In genomic region chr15:65133550-65134200, GRCh38 we compare ENCODE assay signal across 1 cellular context.
TF ChIP-seq lines count a peak whose summit lies in the region.

A gene with protein sequence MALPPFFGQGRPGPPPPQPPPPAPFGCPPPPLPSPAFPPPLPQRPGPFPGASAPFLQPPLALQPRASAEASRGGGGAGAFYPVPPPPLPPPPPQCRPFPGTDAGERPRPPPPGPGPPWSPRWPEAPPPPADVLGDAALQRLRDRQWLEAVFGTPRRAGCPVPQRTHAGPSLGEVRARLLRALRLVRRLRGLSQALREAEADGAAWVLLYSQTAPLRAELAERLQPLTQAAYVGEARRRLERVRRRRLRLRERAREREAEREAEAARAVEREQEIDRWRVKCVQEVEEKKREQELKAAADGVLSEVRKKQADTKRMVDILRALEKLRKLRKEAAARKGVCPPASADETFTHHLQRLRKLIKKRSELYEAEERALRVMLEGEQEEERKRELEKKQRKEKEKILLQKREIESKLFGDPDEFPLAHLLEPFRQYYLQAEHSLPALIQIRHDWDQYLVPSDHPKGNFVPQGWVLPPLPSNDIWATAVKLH (minus strand): TSS chr15:65133808. CDS start chr15:65133781, 27 bp downstream.

TF ChIP-seq in HepG2, 621 proteins besides CTCF, POLR2A, EP300 and RAD21 (continued from another document and continues in another):
- TF ChIP-seq TERF1 (CRISPR knock-in tag; IDR thresholded peaks at IDR 0.05) (no peak), KLF9 (CRISPR knock-in tag; IDR thresholded peaks at IDR 0.05; ENCODE audit: low read depth) (0 out of 2 replicates have a peak, but pooled peaks have one; percentile 76), PAWR (CRISPR knock-in tag; IDR thresholded peaks at IDR 0.05; ENCODE audit: borderline replicate concordance) (no peak), ZSCAN31 (CRISPR knock-in tag; IDR thresholded peaks at IDR 0.05; ENCODE audit: low read depth) (0 out of 2 replicates have a peak, but pooled peaks have one; percentile 50), ZNF782 (CRISPR knock-in tag; IDR thresholded peaks at IDR 0.05; ENCODE audit: borderline replicate concordance) (no peak; the same call in 1 of the 2 replicates), ZGPAT (CRISPR knock-in tag; IDR thresholded peaks at IDR 0.05) (peak; percentile 81), ZNF607 (CRISPR knock-in tag; IDR thresholded peaks at IDR 0.05; ENCODE audit: borderline replicate concordance) (peak; percentile 87), ZNF101 (CRISPR knock-in tag; IDR thresholded peaks at IDR 0.05; ENCODE audit: borderline replicate concordance, low read depth) (no peak), PAF1 (CRISPR knock-in tag; IDR thresholded peaks at IDR 0.05) (no peak), DRAP1 (CRISPR knock-in tag; IDR thresholded peaks at IDR 0.05) (peak; percentile 93), HNRNPLL (IDR thresholded peaks at IDR 0.05; ENCODE audit: low read depth, low read length, poor library complexity, severe bottlenecking) (no peak), KDM4B (CRISPR knock-in tag; IDR thresholded peaks at IDR 0.05) (no peak), PHF21A (CRISPR knock-in tag; IDR thresholded peaks at IDR 0.05) (no peak), ZNF839 (CRISPR knock-in tag; IDR thresholded peaks at IDR 0.05; ENCODE audit: borderline replicate concordance) (no peak), CCAR2 (optimal IDR thresholded peaks at IDR 0.05; ENCODE audit: low read depth, low read length) (no peak), RARA (CRISPR knock-in tag; IDR thresholded peaks at IDR 0.05) (peak; percentile 12; the same call in 1 of the 2 replicates), MAFG (CRISPR knock-in tag; IDR thresholded peaks at IDR 0.05) (no peak), TCF7 (IDR thresholded peaks at IDR 0.05; ENCODE audit: low read depth) (no peak), DMTF1 (CRISPR knock-in tag; IDR thresholded peaks at IDR 0.05) (no peak), TCF12 (IDR thresholded peaks at IDR 0.05) (no peak), TCF12 (CRISPR knock-in tag; IDR thresholded peaks at IDR 0.05) (0 out of 2 replicates have a peak, but pooled peaks have one; percentile 7), THAP11 (CRISPR knock-in tag; IDR thresholded peaks at IDR 0.05) (peak; percentile 93), REL (CRISPR knock-in tag; conservative IDR thresholded peaks at IDR 0.05) (no peak), HOMEZ (CRISPR knock-in tag; IDR thresholded peaks at IDR 0.05; ENCODE audit: low read depth) (no peak), DZIP1 (CRISPR knock-in tag; IDR thresholded peaks at IDR 0.05) (no peak), ZNF629 (CRISPR knock-in tag; conservative IDR thresholded peaks at IDR 0.05) (peak; percentile 24; the same call in 1 of the 2 replicates), GABPA (IDR thresholded peaks at IDR 0.05; ENCODE audit: low read depth, low read length) (peak; percentile 86), GABPA (CRISPR knock-in tag; IDR thresholded peaks at IDR 0.05; ENCODE audit: low read depth) (peak; percentile 96), ZNF468 (CRISPR knock-in tag; IDR thresholded peaks at IDR 0.05) (no peak), HIC2 (CRISPR knock-in tag; IDR thresholded peaks at IDR 0.05; ENCODE audit: low read depth) (no peak), TCF7L2 (IDR thresholded peaks at IDR 0.05; ENCODE audit: low read depth, low read length) (no peak), ZNF124 (CRISPR knock-in tag; IDR thresholded peaks at IDR 0.05) (0 out of 2 replicates have a peak, but pooled peaks have one; percentile 35), RFX5 (IDR thresholded peaks at IDR 0.05; ENCODE audit: low read depth, low read length) (no peak; the same call in 1 of the 2 replicates), ATF7 (IDR thresholded peaks at IDR 0.05) (no peak), ATF7 (CRISPR knock-in tag; IDR thresholded peaks at IDR 0.05) (no peak), ZNF292 (CRISPR knock-in tag; IDR thresholded peaks at IDR 0.05; ENCODE audit: borderline replicate concordance, low read depth) (0 out of 2 replicates have a peak, but pooled peaks have one; percentile 19), ARNT (IDR thresholded peaks at IDR 0.05) (no peak), FOSL1 (CRISPR knock-in tag; IDR thresholded peaks at IDR 0.05; ENCODE audit: borderline replicate concordance) (no peak), NCOA2 (CRISPR knock-in tag; IDR thresholded peaks at IDR 0.05) (no peak; the same call in 1 of the 2 replicates), FOSL2 (CRISPR knock-in tag; IDR thresholded peaks at IDR 0.05) (peak; percentile 43; the same call in 1 of the 2 replicates), FOXP4 (CRISPR knock-in tag; IDR thresholded peaks at IDR 0.05) (no peak; the same call in 1 of the 2 replicates), ZNF841 (CRISPR knock-in tag; IDR thresholded peaks at IDR 0.05; ENCODE audit: borderline replicate concordance) (no peak), IRF2 (CRISPR knock-in tag; IDR thresholded peaks at IDR 0.05) (peak; percentile 94), KDM3A (CRISPR knock-in tag; IDR thresholded peaks at IDR 0.05; ENCODE audit: low read depth) (no peak)
- TF ChIP-seq, protein P1, sequence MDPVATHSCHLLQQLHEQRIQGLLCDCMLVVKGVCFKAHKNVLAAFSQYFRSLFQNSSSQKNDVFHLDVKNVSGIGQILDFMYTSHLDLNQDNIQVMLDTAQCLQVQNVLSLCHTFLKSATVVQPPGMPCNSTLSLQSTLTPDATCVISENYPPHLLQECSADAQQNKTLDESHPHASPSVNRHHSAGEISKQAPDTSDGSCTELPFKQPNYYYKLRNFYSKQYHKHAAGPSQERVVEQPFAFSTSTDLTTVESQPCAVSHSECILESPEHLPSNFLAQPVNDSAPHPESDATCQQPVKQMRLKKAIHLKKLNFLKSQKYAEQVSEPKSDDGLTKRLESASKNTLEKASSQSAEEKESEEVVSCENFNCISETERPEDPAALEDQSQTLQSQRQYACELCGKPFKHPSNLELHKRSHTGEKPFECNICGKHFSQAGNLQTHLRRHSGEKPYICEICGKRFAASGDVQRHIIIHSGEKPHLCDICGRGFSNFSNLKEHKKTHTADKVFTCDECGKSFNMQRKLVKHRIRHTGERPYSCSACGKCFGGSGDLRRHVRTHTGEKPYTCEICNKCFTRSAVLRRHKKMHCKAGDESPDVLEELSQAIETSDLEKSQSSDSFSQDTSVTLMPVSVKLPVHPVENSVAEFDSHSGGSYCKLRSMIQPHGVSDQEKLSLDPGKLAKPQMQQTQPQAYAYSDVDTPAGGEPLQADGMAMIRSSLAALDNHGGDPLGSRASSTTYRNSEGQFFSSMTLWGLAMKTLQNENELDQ (CRISPR knock-in tag; IDR thresholded peaks at IDR 0.05; ENCODE audit: borderline replicate concordance): no peak
